13 cellular contexts compared by ENCODE assay signal in genomic region chr7:159212226-159212625, GRCh38.
A peak's percentile ranks its signal among the peaks of the same experiment; 100 is the strongest.
DNase-seq lines count a peak whose midpoint lies in the region; ATAC-seq and TF ChIP-seq lines count a peak whose summit lies in the region.
"Had no signal": no experiment of that assay in that cellular context is flagged by ENCODE, and none has a peak within 500 bp of the region (broad histone marks: within the 10 kb centered on the region; RNA-seq: fewer than 3 reads in every experiment).

No MANE protein-coding gene starts in this region.

- CTCF ChIA-PET in activated CD8-positive, alpha-beta T cell treated with anti-CD3 and anti-CD28 coated beads, Interleukin-2, amount 10 ng/mL, durations not matched to agents 7 days and 5 days (lab: Charles Lee) = no interaction called here
- CTCF ChIA-PET in activated CD8-positive, alpha-beta T cell treated with anti-CD3 and anti-CD28 coated beads for 36 hours (lab: Charles Lee) = interaction anchor here (0.7 kb wide), 1 partner anchor 19 kb away, joined by 3 read pairs; no protein-coding TSS in a partner anchor

- no peak for TF ChIP-seq CTCF in activated CD8-positive, alpha-beta T cell treated with anti-CD3 and anti-CD28 coated beads for 36 hours (IDR thresholded peaks at IDR 0.05)
- TF ChIP-seq CTCF in endodermal cell (conservative IDR thresholded peaks at IDR 0.05) = no peak

- H3K27ac Mint-ChIP-seq in activated CD8-positive, alpha-beta T cell treated with anti-CD3 and anti-CD28 coated beads, Interleukin-2, amount 10 ng/mL, durations not matched to agents 7 days and 5 days = no peak overlapping the region
- no peak overlapping the region for H3K27ac Mint-ChIP-seq in activated CD8-positive, alpha-beta T cell treated with anti-CD3 and anti-CD28 coated beads for 36 hours
- no peak overlapping the region for H3K27ac Mint-ChIP-seq in endodermal cell
- H3K27ac Mint-ChIP-seq: CD4-positive, CD25-positive, alpha-beta regulatory T cell had no signal

- H3K9me3 ChIP-seq in endodermal cell (ENCODE audit: control insufficient read depth, low read length) (peaks cover 87% of the 10 kb centered on the region), neuronal stem cell (replicated peaks in 1 of 2; ENCODE audit: control insufficient read depth in 2 of 2, insufficient read depth in 1 of 2, low read depth in 1 of 2, low read length in 2 of 2) (peaks cover 0 to 4% of the 10 kb centered on the region in 2 donors)
- H3K9me3 ChIP-seq: BLaER1 treated with 17β-estradiol and CSF1 and Interleukin-3, amounts not matched to agents 10 nM and 100 nM had no signal

- H3K4me3 ChIP-seq in endodermal cell (ENCODE audit: low read length) = no peak overlapping the region
- H3K4me3 ChIP-seq in neuronal stem cell (ENCODE audit: low read length in 2 of 2) = no peak overlapping the region
- H3K4me3 ChIP-seq: BLaER1 treated with 17β-estradiol and CSF1 and Interleukin-3, amounts not matched to agents 10 nM and 100 nM; GM23248 had no signal

- no peaks in the 10 kb centered on the region for H3K9me3 Mint-ChIP-seq in activated CD8-positive, alpha-beta T cell treated with anti-CD3 and anti-CD28 coated beads, Interleukin-2, amount 10 ng/mL, durations not matched to agents 7 days and 5 days (ENCODE audit: insufficient read depth)
- no peaks in the 10 kb centered on the region for H3K9me3 Mint-ChIP-seq in activated CD8-positive, alpha-beta T cell treated with anti-CD3 and anti-CD28 coated beads for 36 hours
- peaks cover 40% of the 10 kb centered on the region for H3K9me3 Mint-ChIP-seq in endodermal cell

- H3K14ac ChIP-seq in neuronal stem cell (ENCODE audit: low read length) = no peak overlapping the region

- H3K79me1 ChIP-seq in neuronal stem cell (ENCODE audit: low read depth, low read length) = no peaks in the 10 kb centered on the region

- H3K36me3 ChIP-seq in endodermal cell (ENCODE audit: control insufficient read depth, insufficient read depth, low read length) (no peaks in the 10 kb centered on the region), neuronal stem cell (replicated peaks in 1 of 2; ENCODE audit: control insufficient read depth in 2 of 2, insufficient read depth in 2 of 2, low read length in 2 of 2) (no peaks in the 10 kb centered on the region)
- H3K36me3 ChIP-seq: BLaER1 treated with 17β-estradiol and CSF1 and Interleukin-3, amounts not matched to agents 10 nM and 100 nM had no signal

- peak; percentile 5 for DNase-seq in activated CD8-positive, alpha-beta T cell treated with anti-CD3 and anti-CD28 coated beads, Interleukin-2, amount 10 ng/mL, durations not matched to agents 7 days and 5 days
- no peak for DNase-seq in activated CD8-positive, alpha-beta T cell treated with anti-CD3 and anti-CD28 coated beads for 36 hours
- DNase-seq in endodermal cell = peak; percentile 14
- DNase-seq in neuronal stem cell (ENCODE audit: low spot score) = no peak
- no peak for DNase-seq in NCI-H128 (lab: John Stamatoyannopoulos, UW; ENCODE audit: unreplicated experiment)
- DNase-seq: 8988T; CD4-positive, CD25-positive, alpha-beta regulatory T cell; GF-D8; GM23248; IMR-90 had no signal

- peak overlapping the region; percentile 66 for H2BK5ac ChIP-seq in neuronal stem cell (ENCODE audit: low read length)

- WGBS in endodermal cell (ENCODE audit: insufficient coverage in 1 of 2, insufficient read length in 1 of 2), 2 experiments = 67 to 70% methylated on average over 2 to 4 of the region's 4 CpGs
- no CpG with 5 or more reads among the region's 4 CpGs for WGBS in neuronal stem cell (ENCODE audit: extremely low coverage in 2 of 2, insufficient read length in 2 of 2, insufficient replicate concordance in 1 of 2), 2 donors

- no peak overlapping the region for H2BK12ac ChIP-seq in neuronal stem cell (ENCODE audit: low read length)

- no peaks in the 10 kb centered on the region for H3K27me3 ChIP-seq in endodermal cell (ENCODE audit: control insufficient read depth, insufficient read depth, low read length, poor library complexity, severe bottlenecking)
- peaks cover 0 to 25% (median 0%) of the 10 kb centered on the region in 3 experiments for H3K27me3 ChIP-seq in neuronal stem cell (ENCODE audit: control insufficient read depth in 3 of 3, insufficient read depth in 3 of 3, low read depth in 1 of 3, low read length in 3 of 3)
- H3K27me3 ChIP-seq: BLaER1 treated with 17β-estradiol and CSF1 and Interleukin-3, amounts not matched to agents 10 nM and 100 nM had no signal

- H3K4ac ChIP-seq in neuronal stem cell (ENCODE audit: low read length) = no peak overlapping the region

- H3K27ac ChIP-seq in endodermal cell (ENCODE audit: low read depth, low read length) (no peak overlapping the region), neuronal stem cell (replicated peaks; ENCODE audit: low read length) (no peak overlapping the region)
- H3K27ac ChIP-seq: BLaER1 treated with 17β-estradiol and CSF1 and Interleukin-3, amounts not matched to agents 10 nM and 100 nM; GM23248 had no signal

- no peaks in the 10 kb centered on the region for H3K27me3 Mint-ChIP-seq in activated CD8-positive, alpha-beta T cell treated with anti-CD3 and anti-CD28 coated beads, Interleukin-2, amount 10 ng/mL, durations not matched to agents 7 days and 5 days (ENCODE audit: low read depth)
- H3K27me3 Mint-ChIP-seq in activated CD8-positive, alpha-beta T cell treated with anti-CD3 and anti-CD28 coated beads for 36 hours = no peaks in the 10 kb centered on the region
- H3K27me3 Mint-ChIP-seq in endodermal cell (ENCODE audit: insufficient read depth) = peaks cover 2% of the 10 kb centered on the region

- H3K4me1 ChIP-seq in endodermal cell (ENCODE audit: control insufficient read depth, insufficient read depth, low read length) (no peaks in the 10 kb centered on the region), neuronal stem cell (ENCODE audit: control insufficient read depth in 2 of 2, insufficient read depth in 1 of 2, low read depth in 1 of 2, low read length in 2 of 2) (no peaks in the 10 kb centered on the region)

- H2BK15ac ChIP-seq in neuronal stem cell (ENCODE audit: low read length) = no peak overlapping the region

- POLR2A ChIA-PET in activated CD8-positive, alpha-beta T cell treated with anti-CD3 and anti-CD28 coated beads, Interleukin-2, amount 10 ng/mL, durations not matched to agents 7 days and 5 days (lab: Charles Lee) = no interaction called here
- POLR2A ChIA-PET in activated CD8-positive, alpha-beta T cell treated with anti-CD3 and anti-CD28 coated beads for 36 hours (lab: Charles Lee) = no interaction called here

- H2BK120ac ChIP-seq in neuronal stem cell (ENCODE audit: low read depth, low read length) = no peak overlapping the region

- no peak overlapping the region for H2AFZ ChIP-seq in neuronal stem cell (ENCODE audit: low read length)
- H2AFZ ChIP-seq: GM23248 had no signal

- no peak overlapping the region for H3K4me3 Mint-ChIP-seq in activated CD8-positive, alpha-beta T cell treated with anti-CD3 and anti-CD28 coated beads, Interleukin-2, amount 10 ng/mL, durations not matched to agents 7 days and 5 days
- H3K4me3 Mint-ChIP-seq in activated CD8-positive, alpha-beta T cell treated with anti-CD3 and anti-CD28 coated beads for 36 hours = no peak overlapping the region
- H3K4me3 Mint-ChIP-seq in endodermal cell = no peak overlapping the region
- H3K4me3 Mint-ChIP-seq: CD4-positive, CD25-positive, alpha-beta regulatory T cell had no signal

- no peaks in the 10 kb centered on the region for H3K4me1 Mint-ChIP-seq in activated CD8-positive, alpha-beta T cell treated with anti-CD3 and anti-CD28 coated beads, Interleukin-2, amount 10 ng/mL, durations not matched to agents 7 days and 5 days (ENCODE audit: low read depth)
- H3K4me1 Mint-ChIP-seq in activated CD8-positive, alpha-beta T cell treated with anti-CD3 and anti-CD28 coated beads for 36 hours (ENCODE audit: low read depth) = peaks cover 2% of the 10 kb centered on the region
- no peaks in the 10 kb centered on the region for H3K4me1 Mint-ChIP-seq in endodermal cell

- intact Hi-C loops in activated CD8-positive, alpha-beta T cell treated with anti-CD3 and anti-CD28 coated beads for 36 hours (cut with micrococcal nuclease) = no loop called here

- H4K8ac ChIP-seq in neuronal stem cell (ENCODE audit: low read depth, low read length) = no peak overlapping the region

- H4K91ac ChIP-seq in neuronal stem cell (ENCODE audit: low read depth, low read length, poor library complexity) = no peak overlapping the region

- no peak overlapping the region for H2AK5ac ChIP-seq in neuronal stem cell (ENCODE audit: low read depth, low read length)

- H3K9ac ChIP-seq in endodermal cell (ENCODE audit: extremely low read depth, low read length, poor library complexity, severe bottlenecking) = no peak overlapping the region
- H3K9ac ChIP-seq in neuronal stem cell (ENCODE audit: low read depth, low read length, poor library complexity) = no peak overlapping the region
- H3K9ac ChIP-seq: BLaER1 treated with 17β-estradiol and CSF1 and Interleukin-3, amounts not matched to agents 10 nM and 100 nM; GM23248 had no signal

- H3K36me3 Mint-ChIP-seq in activated CD8-positive, alpha-beta T cell treated with anti-CD3 and anti-CD28 coated beads, Interleukin-2, amount 10 ng/mL, durations not matched to agents 7 days and 5 days (ENCODE audit: low read depth) = no peaks in the 10 kb centered on the region
- H3K36me3 Mint-ChIP-seq in activated CD8-positive, alpha-beta T cell treated with anti-CD3 and anti-CD28 coated beads for 36 hours (ENCODE audit: low read depth) = no peaks in the 10 kb centered on the region
- H3K36me3 Mint-ChIP-seq in endodermal cell (ENCODE audit: low read depth) = no peaks in the 10 kb centered on the region
- H3K36me3 Mint-ChIP-seq: CD4-positive, CD25-positive, alpha-beta regulatory T cell had no signal

- H3K23ac ChIP-seq in neuronal stem cell (ENCODE audit: low read depth, low read length, poor library complexity) = no peak overlapping the region

- no peak overlapping the region for H3K4me2 ChIP-seq in neuronal stem cell (ENCODE audit: insufficient read depth, low read length, poor library complexity, severe bottlenecking)
- H3K4me2 ChIP-seq: BLaER1 treated with 17β-estradiol and CSF1 and Interleukin-3, amounts not matched to agents 10 nM and 100 nM had no signal

- ATAC-seq in activated CD8-positive, alpha-beta T cell treated with anti-CD3 and anti-CD28 coated beads, Interleukin-2, amount 10 ng/mL, durations not matched to agents 7 days and 5 days = no peak
- no peak for ATAC-seq in activated CD8-positive, alpha-beta T cell treated with anti-CD3 and anti-CD28 coated beads for 36 hours
- no peak for ATAC-seq in HG03025 (IDR thresholded peaks at IDR 0.05; ENCODE audit: low FRiP score, unreplicated experiment)
- ATAC-seq in GM19035 (IDR thresholded peaks at IDR 0.05; ENCODE audit: unreplicated experiment) = no peak

- no peak overlapping the region for H3K18ac ChIP-seq in neuronal stem cell (ENCODE audit: low read length)

Comparison
In these comparisons a context has a peak if more than half of its experiments do, and no peak if none do; other contexts are left out.
1. DNase-seq: peak in activated CD8-positive, alpha-beta T cell treated with anti-CD3 and anti-CD28 coated beads, Interleukin-2, amount 10 ng/mL, durations not matched to agents 7 days and 5 days (single experiment) and endodermal cell (single experiment); none in activated CD8-positive, alpha-beta T cell treated with anti-CD3 and anti-CD28 coated beads for 36 hours (single experiment), neuronal stem cell (single experiment) and NCI-H128 (single experiment).